Comparison of ENCODE assay signal across 2 cellular contexts in genomic region chr6:159062564-159062945, GRCh38.
TF ChIP-seq lines count a peak whose summit lies in the region.

No MANE protein-coding gene starts in this region.

TF ChIP-seq in liver, 16 proteins besides CTCF, POLR2A, EP300 and RAD21:
- TF ChIP-seq ATF3 (IDR thresholded peaks at IDR 0.05) (no peak), HNF4A (conservative IDR thresholded peaks at IDR 0.05) (no peak), GABPA (IDR thresholded peaks at IDR 0.05 in 1 of 2, conservative IDR thresholded peaks at IDR 0.05 in 1 of 2) (no peak), SP1 (IDR thresholded peaks at IDR 0.05) (no peak), YY1 (IDR thresholded peaks at IDR 0.05) (no peak), RXRA (IDR thresholded peaks at IDR 0.05) (no peak), FOXA1 (IDR thresholded peaks at IDR 0.05) (no peak), ZBTB33 (IDR thresholded peaks at IDR 0.05) (no peak), HNF4G (IDR thresholded peaks at IDR 0.05) (no peak), NR2F2 (IDR thresholded peaks at IDR 0.05) (no peak), MAX (IDR thresholded peaks at IDR 0.05) (no peak), FOXA2 (IDR thresholded peaks at IDR 0.05) (no peak), JUND (IDR thresholded peaks at IDR 0.05) (no peak), EGR1 (IDR thresholded peaks at IDR 0.05; ENCODE audit: low read depth in 2 of 2) (no peak)

TF ChIP-seq in HepG2, 621 proteins besides CTCF, POLR2A, EP300 and RAD21:
- TF ChIP-seq MBD4 (IDR thresholded peaks at IDR 0.05; ENCODE audit: borderline replicate concordance, low read length) = no peak
- no peak for TF ChIP-seq CREM (IDR thresholded peaks at IDR 0.05)
- no peak for TF ChIP-seq CREM (CRISPR knock-in tag; IDR thresholded peaks at IDR 0.05)
- no peak for TF ChIP-seq HMG20A (CRISPR knock-in tag; IDR thresholded peaks at IDR 0.05; ENCODE audit: borderline replicate concordance)
- TF ChIP-seq NCOA2 (CRISPR knock-in tag; IDR thresholded peaks at IDR 0.05) = no peak
- no peak for TF ChIP-seq NFRKB (IDR thresholded peaks at IDR 0.05)
- no peak for TF ChIP-seq GATAD1 (CRISPR knock-in tag; IDR thresholded peaks at IDR 0.05)
- TF ChIP-seq BRF2 (CRISPR knock-in tag; IDR thresholded peaks at IDR 0.05) = no peak
- no peak for TF ChIP-seq NCOR1 (IDR thresholded peaks at IDR 0.05; ENCODE audit: borderline replicate concordance, low read length)
- no peak for TF ChIP-seq FLYWCH1 (CRISPR knock-in tag; IDR thresholded peaks at IDR 0.05)
- no peak for TF ChIP-seq ZNF362 (CRISPR knock-in tag; IDR thresholded peaks at IDR 0.05; ENCODE audit: borderline replicate concordance)
- TF ChIP-seq TP53 (CRISPR knock-in tag; conservative IDR thresholded peaks at IDR 0.05) = no peak
- no peak for TF ChIP-seq PAWR (CRISPR knock-in tag; IDR thresholded peaks at IDR 0.05; ENCODE audit: borderline replicate concordance)
- TF ChIP-seq FOXA1 (IDR thresholded peaks at IDR 0.05) = no peak
- no peak for TF ChIP-seq FOXA1 (CRISPR knock-in tag; IDR thresholded peaks at IDR 0.05)
- no peak for TF ChIP-seq ZNF468 (CRISPR knock-in tag; IDR thresholded peaks at IDR 0.05)
- no peak for TF ChIP-seq TEF (CRISPR knock-in tag; IDR thresholded peaks at IDR 0.05)
- TF ChIP-seq RFX5 (IDR thresholded peaks at IDR 0.05; ENCODE audit: low read depth, low read length) = no peak
- no peak for TF ChIP-seq ZNF460 (CRISPR knock-in tag; IDR thresholded peaks at IDR 0.05; ENCODE audit: borderline replicate concordance)
- no peak for TF ChIP-seq CENPBD1 (CRISPR knock-in tag; IDR thresholded peaks at IDR 0.05; ENCODE audit: borderline replicate concordance, low read depth)
